Comparison of ENCODE assay signal across 8 cellular contexts in the genomic region with DNA sequence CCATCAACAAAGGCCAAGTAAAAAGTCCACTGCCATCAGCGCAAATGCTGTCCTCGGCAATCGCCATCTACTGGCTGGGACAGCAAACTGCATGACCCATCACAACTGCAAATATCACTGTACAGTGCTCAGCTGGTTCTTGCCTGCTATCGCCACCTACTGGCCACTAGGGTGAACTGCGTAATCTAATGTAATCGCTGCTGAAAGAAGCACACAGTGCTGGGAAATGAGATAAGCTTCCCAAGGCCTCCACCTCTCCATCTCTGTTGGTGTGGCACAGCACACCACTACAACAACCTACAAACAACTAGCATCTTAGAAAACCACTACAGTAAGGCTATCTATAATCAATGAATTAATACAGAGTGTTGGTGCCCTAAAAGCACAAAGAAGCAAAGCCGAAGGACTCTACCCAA.
DNase-seq lines count a peak whose midpoint lies in the region; ATAC-seq lines count a peak whose summit lies in the region.

No MANE protein-coding gene starts in this region.

- no peaks in the 10 kb centered on the region for H3K36me3 Mint-ChIP-seq in immature natural killer cell

- peaks cover 0 to 2% (median 2%) of the 10 kb centered on the region in 3 donors for H3K27me3 Mint-ChIP-seq in immature natural killer cell (ENCODE audit: low read depth in 3 of 3)

- H3K4me3 Mint-ChIP-seq in immature natural killer cell = no peak overlapping the region

- no peaks in the 10 kb centered on the region for H3K4me1 Mint-ChIP-seq in immature natural killer cell

- ATAC-seq in GM18502 (IDR thresholded peaks at IDR 0.05; ENCODE audit: poor library complexity, unreplicated experiment) = peak; percentile 99
- peak; percentile 98 for ATAC-seq in HG02870 (IDR thresholded peaks at IDR 0.05; ENCODE audit: unreplicated experiment)

- H3K9me3 Mint-ChIP-seq in immature natural killer cell = no peaks in the 10 kb centered on the region

- H3K27ac Mint-ChIP-seq in immature natural killer cell = peak overlapping the region in 1 of 6 donors; percentile 5

- peak; percentile 40 for DNase-seq in A172 (ENCODE audit: low spot score)
- peak; percentile 61 for DNase-seq in NCI-H1436 (lab: John Stamatoyannopoulos, UW)
- DNase-seq in T-helper 1 cell = peak in 4 of 5 donors; percentile 7 to 71 (median 14)
- DNase-seq in astrocyte of the hippocampus (ENCODE audit: low read depth, low spot score) = peak; percentile 73
- DNase-seq in immature natural killer cell = peak; percentile 50 to 71 (median 64)
- DNase-seq in stimulated activated CD4-positive, alpha-beta T cell treated with anti-CD3 and anti-CD28 coated beads, Interleukin-15, amount 100 ng/mL, for 48 hours (ENCODE audit: low read depth in 2 of 2) = peak; percentile 23 to 40

Comparison
In these comparisons a context has a peak if more than half of its experiments do, and no peak if none do; other contexts are left out.
1. Peak in every context shown above with its lines: DNase-seq and ATAC-seq.
2. DNase-seq: peak in every context shown above with its lines; median percentile 73 in astrocyte of the hippocampus; 64 in immature natural killer cell; 61 in NCI-H1436; 40 in A172; 32 in stimulated activated CD4-positive, alpha-beta T cell treated with anti-CD3 and anti-CD28 coated beads, Interleukin-15, amount 100 ng/mL, for 48 hours; 14 in T-helper 1 cell.